ENCODE assay signal across 8 cellular contexts in genomic region chr4:54064317-54065275, GRCh38. TPM values are rescaled to one million over a fixed set of nuclear protein-coding genes. Genes with fewer than 3 reads are reported as not detected.
A peak's percentile ranks its signal among the peaks of the same experiment; 100 is the strongest.
DNase-seq lines count a peak whose midpoint lies in the region; ATAC-seq and TF ChIP-seq lines count a peak whose summit lies in the region.

CHIC2 (minus strand) TSS chr4:54064605; CDS start chr4:54064300, 305 bp downstream.

- H3K4me3 ChIP-seq in IMR-90 (ENCODE audit: insufficient read depth, low read depth, low read length) (peak within 1 kb of the TSS; percentile 81), OCI-LY7 (ENCODE audit: low read depth, low read length, poor library complexity, severe bottlenecking) (peak within 1 kb of the TSS; percentile 98)

- no peaks in the 10 kb centered on the region for H3K36me3 ChIP-seq in IMR-90 (ENCODE audit: control insufficient read depth, insufficient read depth, low read length)
- H3K36me3 ChIP-seq in OCI-LY7 (ENCODE audit: insufficient read depth, low read length), result peaks cover 24% of the 10 kb centered on the region

- peak within 1 kb of the TSS; percentile 95 for H3K56ac ChIP-seq in IMR-90 (ENCODE audit: extremely low read depth, insufficient read depth, low read length)

- peak within 1 kb of the TSS; percentile 90 for H4K91ac ChIP-seq in IMR-90 (ENCODE audit: insufficient read depth, low read depth, low read length)

- CTCF ChIA-PET in IMR-90 (lab: Yijun Ruan, JAX), result no interaction called here
- CTCF ChIA-PET in OCI-LY7 (lab: Charles Lee; ENCODE audit: unreplicated experiment), result no interaction called here

- H4K8ac ChIP-seq in IMR-90 (ENCODE audit: low read depth in 2 of 2, low read length in 2 of 2), result peak within 1 kb of the TSS; percentile 65 to 83

- BruUV-seq in IMR-90 (replicated peaks; lab: Mats Ljungman, UMichigan) (no TSS peak), OCI-LY7 (replicated peaks; lab: Mats Ljungman, UMichigan) (TSS peak; percentile 92)

- peak within 1 kb of the TSS; percentile 100 for H2BK15ac ChIP-seq in IMR-90 (ENCODE audit: low read depth, low read length)

- H3K9me1 ChIP-seq in IMR-90 (ENCODE audit: insufficient read depth, low read length), result peaks cover 16% of the 10 kb centered on the region

- no peaks in the 10 kb centered on the region for H3K9me3 ChIP-seq in IMR-90 (ENCODE audit: control insufficient read depth, insufficient read depth, low read length)
- H3K9me3 ChIP-seq in OCI-LY7 (ENCODE audit: low read length), result no peaks in the 10 kb centered on the region

- H2AFZ ChIP-seq in IMR-90 (replicated peaks; ENCODE audit: low read length, poor library complexity) (peak within 1 kb of the TSS; percentile 93), OCI-LY7 (ENCODE audit: low read length) (peak within 1 kb of the TSS; percentile 84)

- H3K4me1 Mint-ChIP-seq in endothelial cell (ENCODE audit: unreplicated experiment) (peaks cover 55% of the 10 kb centered on the region), mesothelial cell of epicardium (peaks cover 41% of the 10 kb centered on the region)

- peak; percentile 96 for TF ChIP-seq POLR2A in IMR-90 (IDR thresholded peaks at IDR 0.05; ENCODE audit: low read depth, low read length)

- peak within 1 kb of the TSS; percentile 97 for H2AK5ac ChIP-seq in IMR-90 (ENCODE audit: low read depth, low read length)

- H4K20me1 ChIP-seq in IMR-90 (ENCODE audit: insufficient read depth, low read length) (peaks cover 35% of the 10 kb centered on the region; the same call in 1 of the 2 replicates), OCI-LY7 (ENCODE audit: insufficient read depth, low read length) (peaks cover 32% of the 10 kb centered on the region)

- H3K27ac Mint-ChIP-seq in endothelial cell (ENCODE audit: unreplicated experiment), result peak within 1 kb of the TSS; percentile 97
- peak within 1 kb of the TSS; percentile 96 for H3K27ac Mint-ChIP-seq in mesothelial cell of epicardium

- intact Hi-C loops in IMR-90 (cut with micrococcal nuclease), result loop anchor here (5.0 to 10.0 kb wide), 3 partner anchors 132 to 867 kb away; no protein-coding TSS in a partner anchor
- intact Hi-C loops in OCI-LY7 (cut with micrococcal nuclease; ENCODE audit: unreplicated experiment), result loop anchor here (2.0 to 10.0 kb wide), 5 partner anchors 102 to 697 kb away; partner anchors contain the start of gene SCFD2

- peaks cover 29% of the 10 kb centered on the region for H3K27me3 Mint-ChIP-seq in endothelial cell (ENCODE audit: unreplicated experiment)
- H3K27me3 Mint-ChIP-seq in mesothelial cell of epicardium (ENCODE audit: low read depth), result no peaks in the 10 kb centered on the region

- peak within 1 kb of the TSS; percentile 79 for H4K5ac ChIP-seq in IMR-90 (ENCODE audit: low read depth, low read length)

- dilution Hi-C loops in IMR-90 (cut with HindIII; ENCODE audit: low sequenced_read_pairs, unreplicated experiment), result no loop called here

- peak within 1 kb of the TSS; percentile 100 for H3K23ac ChIP-seq in IMR-90 (ENCODE audit: low read depth, low read length)

- H2BK5ac ChIP-seq in IMR-90 (ENCODE audit: low read depth, low read length, poor library complexity, severe bottlenecking), result peak within 1 kb of the TSS; percentile 97

- peak within 1 kb of the TSS; percentile 93 for H3K18ac ChIP-seq in IMR-90 (ENCODE audit: low read depth, low read length)

- TF ChIP-seq CTCF in IMR-90 (conservative IDR thresholded peaks at IDR 0.05; ENCODE audit: low read depth, low read length) (no peak), OCI-LY7 (conservative IDR thresholded peaks at IDR 0.05; ENCODE audit: low read length) (no peak), endothelial cell (IDR thresholded peaks at IDR 0.05; ENCODE audit: unreplicated experiment) (no peak), mesothelial cell of epicardium (IDR thresholded peaks at IDR 0.05; ENCODE audit: unreplicated experiment) (no peak)

- peak within 1 kb of the TSS; percentile 96 for H2AK9ac ChIP-seq in IMR-90 (replicated peaks; ENCODE audit: low read depth, low read length, poor library complexity)

- peak within 1 kb of the TSS; percentile 100 for H3K9ac ChIP-seq in IMR-90 (ENCODE audit: low read depth, low read length)

- in situ Hi-C loops in IMR-90 (cut with MboI; ENCODE audit: low sequenced_read_pairs), result loop anchor here (10.0 to 25.0 kb wide), 2 partner anchors 150 to 1052 kb away; no protein-coding TSS in a partner anchor

- H3K27me3 ChIP-seq in IMR-90 (ENCODE audit: control insufficient read depth, insufficient read depth, low read length), result no peaks in the 10 kb centered on the region

- peaks cover 13% of the 10 kb centered on the region; the same call in 1 of the 2 replicates for H3K4me1 ChIP-seq in IMR-90 (ENCODE audit: control insufficient read depth, insufficient read depth, low read length)
- H3K4me1 ChIP-seq in OCI-LY7 (ENCODE audit: insufficient read depth, low read length, poor library complexity, severe bottlenecking), result peaks cover 52% of the 10 kb centered on the region

- peak within 1 kb of the TSS; percentile 99 for H3K14ac ChIP-seq in IMR-90 (replicated peaks; ENCODE audit: low read depth, low read length)

- H3K9me3 Mint-ChIP-seq in endothelial cell (ENCODE audit: unreplicated experiment), result no peaks in the 10 kb centered on the region
- H3K9me3 Mint-ChIP-seq in mesothelial cell of epicardium, result no peaks in the 10 kb centered on the region

- H3K4me3 Mint-ChIP-seq in endothelial cell (ENCODE audit: unreplicated experiment) (peak within 1 kb of the TSS; percentile 94), mesothelial cell of epicardium (peak within 1 kb of the TSS; percentile 93)

- H3K79me2 ChIP-seq in OCI-LY7 (ENCODE audit: insufficient read depth, low read depth, low read length), result peaks cover 47% of the 10 kb centered on the region

- WGBS in IMR-90 (ENCODE audit: extremely low coverage in 2 of 2, insufficient read length in 1 of 2), 2 experiments, result 0% methylated on average over 32 of the region's 89 CpGs; no CpG with 5 or more reads in 1 of the 2 experiments

- H3K36me3 Mint-ChIP-seq in endothelial cell (ENCODE audit: low read depth, unreplicated experiment) (peaks cover 12% of the 10 kb centered on the region), mesothelial cell of epicardium (no peaks in the 10 kb centered on the region)

- H3K4me2 ChIP-seq in IMR-90 (ENCODE audit: low read depth, low read length) (peak within 1 kb of the TSS; percentile 90), OCI-LY7 (ENCODE audit: low read length) (peak within 1 kb of the TSS; percentile 90)

- peak within 1 kb of the TSS; percentile 90 for H2BK120ac ChIP-seq in IMR-90 (ENCODE audit: low read depth, low read length)

- H3K27ac ChIP-seq in IMR-90 (ENCODE audit: insufficient read depth, low read length) (peak within 1 kb of the TSS; percentile 97), OCI-LY7 (ENCODE audit: low read depth, low read length, poor library complexity, severe bottlenecking) (peak within 1 kb of the TSS; percentile 81)

- peak within 1 kb of the TSS; percentile 97 for H3K4ac ChIP-seq in IMR-90 (ENCODE audit: low read depth, low read length)

- ATAC-seq in GM21528 (IDR thresholded peaks at IDR 0.05; ENCODE audit: low FRiP score, unreplicated experiment), result peak; percentile 96
- ATAC-seq in IMR-90 (ENCODE audit: low read depth), result peak; percentile 88

- DNase-seq in DMS 273 (lab: John Stamatoyannopoulos, UW; ENCODE audit: unreplicated experiment) (peak; percentile 94), IMR-90 (peak; percentile 92), OCI-LY7 (ENCODE audit: low spot score) (peak; percentile 96), endothelial cell (ENCODE audit: low spot score) (peak; percentile 96), mesothelial cell of epicardium (ENCODE audit: low spot score in 2 of 2, unreplicated experiment in 2 of 2) (peak; percentile 90 to 96)
- DNase-seq in activated CD8-positive, alpha-beta memory T cell treated with anti-CD3 and anti-CD28 coated beads, Interleukin-2, amount 50 U/mL, for 48 hours, result peak; percentile 97
- peak; percentile 92 to 96 for DNase-seq in stimulated activated CD8-positive, alpha-beta memory T cell treated with anti-CD3 and anti-CD28 coated beads, Interleukin-15, amount 100 ng/mL, for 4 hours (ENCODE audit: low read depth in 2 of 2)

- H3K79me1 ChIP-seq in IMR-90 (ENCODE audit: low read depth in 1 of 2, low read length in 2 of 2), result peaks cover 5 to 26% of the 10 kb centered on the region in 2 experiments; a peak in 3 of 4 replicates

- H3K9me2 ChIP-seq in OCI-LY7 (ENCODE audit: insufficient read depth, low read length), result no peaks in the 10 kb centered on the region

- H2BK20ac ChIP-seq in IMR-90 (ENCODE audit: low read depth, low read length), result peak within 1 kb of the TSS; percentile 81

- no peak for TF ChIP-seq RAD21 in IMR-90 (IDR thresholded peaks at IDR 0.05; ENCODE audit: low read length)

- POLR2A ChIA-PET in IMR-90 (lab: Charles Lee; ENCODE audit: unreplicated experiment), result no interaction called here
- POLR2A ChIA-PET in OCI-LY7 (lab: Charles Lee), result interaction anchor here (0.7 to 2.2 kb wide), 4 partner anchors 8 to 89 kb away, joined by 3 to 9 read pairs (median 8); no protein-coding TSS in a partner anchor

TF ChIP-seq in IMR-90, 13 proteins besides CTCF, POLR2A, EP300 and RAD21:
- TF ChIP-seq MXI1 (IDR thresholded peaks at IDR 0.05; ENCODE audit: borderline replicate concordance, low read depth, low read length) (peak; percentile 66; the same call in 1 of the 2 replicates), BHLHE40 (IDR thresholded peaks at IDR 0.05; ENCODE audit: low read depth, low read length) (peak; percentile 89), USF2 (IDR thresholded peaks at IDR 0.05; ENCODE audit: low read depth, low read length) (peak; percentile 75), RFX5 (IDR thresholded peaks at IDR 0.05; ENCODE audit: low read depth, low read length) (no peak)
TF ChIP-seq in IMR-90: peak in this region for 3.

RNA-seq across cellular contexts. Expression of gene CHIC2, which starts in this region (rescaled TPM):
- total RNA-seq in IMR-90 (2012; rRNA removed) (26.3 and 65.0 TPM in 2 replicates), OCI-LY7 (2022) (28.9 and 30.4 TPM in 2 replicates), endothelial cell (ENCODE audit: unreplicated experiment) (33.1 TPM), mesothelial cell of epicardium (20.1 to 23.3 TPM (median 21.8 TPM) in 3 replicates)
- 18.8 and 20.4 TPM in 2 replicates for polyA plus RNA-seq in IMR-90 (2012; rRNA removed)
- polyA plus RNA-seq in IMR-90 (2012; cell fraction: cytosol; rRNA removed), result 25.1 and 34.5 TPM in 2 replicates
- polyA plus RNA-seq in IMR-90 (2012; cell fraction: nucleus; rRNA removed; ENCODE audit: low replicate concordance), result 13.2 and 17.0 TPM in 2 replicates
- total RNA-seq in OCI-LY7 (2014; rRNA removed; shearing (Covaris generic)), result 38.6 and 45.0 TPM in 2 replicates

Comparison
In these comparisons a context has a peak if more than half of its experiments do, and no peak if none do; other contexts are left out.
1. Peak in every context shown above with its lines: DNase-seq, ATAC-seq, H3K4me3 ChIP-seq and H3K27ac ChIP-seq.